1 cellular context compared by ENCODE assay signal in genomic region chr7:134245253-134245652, GRCh38.
TF ChIP-seq lines count a peak whose summit lies in the region.

No MANE protein-coding gene starts in this region.

TF ChIP-seq in SK-N-SH, 30 proteins besides CTCF, POLR2A, EP300 and RAD21 (continued from another document):
- TF ChIP-seq REST (IDR thresholded peaks at IDR 0.05; ENCODE audit: low read depth, low read length) = no peak
- no peak for TF ChIP-seq NFIC (IDR thresholded peaks at IDR 0.05; ENCODE audit: borderline replicate concordance)
- no peak for TF ChIP-seq RFX5 (IDR thresholded peaks at IDR 0.05; ENCODE audit: low read length)
- TF ChIP-seq FOXJ3 (CRISPR knock-in tag; IDR thresholded peaks at IDR 0.05) = no peak
- TF ChIP-seq MEF2A (IDR thresholded peaks at IDR 0.05; ENCODE audit: borderline replicate concordance, low read depth) = no peak
- no peak for TF ChIP-seq IRF3 (IDR thresholded peaks at IDR 0.05; ENCODE audit: low read depth, low read length)
